ENCODE assay signal across 11 cellular contexts in the genomic region with DNA sequence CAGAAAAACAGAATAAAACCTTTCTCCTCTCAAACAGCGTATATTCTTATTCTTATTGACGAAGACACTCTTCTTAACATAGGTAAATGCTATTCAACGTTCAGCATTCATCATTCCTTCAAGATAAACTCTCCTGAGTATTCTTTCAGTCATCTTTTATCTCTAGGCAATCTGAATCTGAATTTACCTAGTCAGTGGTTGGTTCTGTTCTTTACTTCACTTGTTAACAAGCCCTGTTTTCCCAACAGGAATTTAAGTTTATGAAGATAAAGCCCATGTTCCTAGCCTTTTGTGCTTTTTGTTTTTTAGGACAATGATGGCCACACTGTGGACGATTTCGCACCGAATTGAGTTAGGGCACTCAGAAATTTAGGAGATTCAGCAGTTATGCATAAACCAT. TPM values are rescaled to one million over a fixed set of nuclear protein-coding genes. Genes with fewer than 3 reads are reported as not detected.
DNase-seq lines count a peak whose midpoint lies in the region; ATAC-seq and TF ChIP-seq lines count a peak whose summit lies in the region.
"Had no signal": no experiment of that assay in that cellular context is flagged by ENCODE, and none has a peak within 500 bp of the region (broad histone marks: within the 10 kb centered on the region; RNA-seq: fewer than 3 reads in every experiment).

No MANE protein-coding gene starts in this region.

- H3K27ac Mint-ChIP-seq in activated naive CD4-positive, alpha-beta T cell treated with anti-CD3 and anti-CD28 coated beads, Interleukin-2, amount 10 ng/mL, durations not matched to agents 7 days and 5 days, result peak overlapping the region; percentile 86
- H3K27ac Mint-ChIP-seq in effector memory CD8-positive, alpha-beta T cell, result peak overlapping the region; percentile 94 to 99

- no peak overlapping the region for H3K9ac ChIP-seq in PC-3 (ENCODE audit: low read length)

- H3K9me2 ChIP-seq in PC-3 (replicated peaks; ENCODE audit: low read length), result no peaks in the 10 kb centered on the region

- H3K79me2 ChIP-seq in PC-3 (ENCODE audit: low read length), result peaks cover 62% of the 10 kb centered on the region

- no peaks in the 10 kb centered on the region for H3K36me3 ChIP-seq in PC-3 (ENCODE audit: low read depth, low read length)
- no peaks in the 10 kb centered on the region for H3K36me3 ChIP-seq in transverse colon

- TF ChIP-seq CTCF in PC-3 (conservative IDR thresholded peaks at IDR 0.05; ENCODE audit: low read depth, low read length) (no peak), transverse colon (IDR thresholded peaks at IDR 0.05) (no peak)

- ATAC-seq in PC-3, result no peak
- no peak for ATAC-seq in effector memory CD8-positive, alpha-beta T cell (replicated peaks)
- ATAC-seq: SK-N-SH treated with all-trans-retinoic acid at 6 μM for 48 hours had no signal

- no peaks in the 10 kb centered on the region for H3F3A ChIP-seq in PC-3 (ENCODE audit: low read length, unreplicated experiment)

- H3K9me3 ChIP-seq in PC-3 (ENCODE audit: low read length) (no peaks in the 10 kb centered on the region), transverse colon (no peaks in the 10 kb centered on the region)

- intact Hi-C loops in PC-3 (cut with micrococcal nuclease), result no loop called here
- intact Hi-C loops in transverse colon (cut with DNase I; ENCODE audit: low total_unique reads), result no loop called here
- intact Hi-C loops in head of caudate nucleus (cut with DNase I), result no loop called here

- no peak for DNase-seq in activated naive CD4-positive, alpha-beta T cell treated with anti-CD3 and anti-CD28 coated beads, Interleukin-2, amount 10 ng/mL, durations not matched to agents 7 days and 5 days
- DNase-seq in activated naive CD4-positive, alpha-beta T cell treated with Interleukin-2 at 50 U/mL for 16 hours, result no peak
- no peak for DNase-seq in PC-3
- no peak for DNase-seq in effector memory CD8-positive, alpha-beta T cell
- DNase-seq in transverse colon, result no peak
- DNase-seq in head of caudate nucleus, result no peak
- no peak for DNase-seq in NCI-H187 (lab: John Stamatoyannopoulos, UW)
- DNase-seq in activated gamma-delta T cell (lab: John Stamatoyannopoulos, UW), result no peak
- DNase-seq: NCI-H1417 treated with DMSO at 0.1 percent for 48 hours, trophoblast cell had no signal

- H3K27me3 Mint-ChIP-seq in activated naive CD4-positive, alpha-beta T cell treated with anti-CD3 and anti-CD28 coated beads, Interleukin-2, amount 10 ng/mL, durations not matched to agents 7 days and 5 days, result no peaks in the 10 kb centered on the region
- no peaks in the 10 kb centered on the region for H3K27me3 Mint-ChIP-seq in effector memory CD8-positive, alpha-beta T cell

- H3K4me2 ChIP-seq in PC-3 (ENCODE audit: low read length), result peak overlapping the region; percentile 28; the same call in 1 of the 2 replicates

- no peaks in the 10 kb centered on the region for H3K9me3 Mint-ChIP-seq in activated naive CD4-positive, alpha-beta T cell treated with anti-CD3 and anti-CD28 coated beads, Interleukin-2, amount 10 ng/mL, durations not matched to agents 7 days and 5 days
- no peaks in the 10 kb centered on the region for H3K9me3 Mint-ChIP-seq in effector memory CD8-positive, alpha-beta T cell

- no peak for TF ChIP-seq EP300 in transverse colon (IDR thresholded peaks at IDR 0.05; ENCODE audit: low read depth)

- H2AFZ ChIP-seq in PC-3 (ENCODE audit: low read length), result no peak overlapping the region

- peak overlapping the region; percentile 96 for H3K4me3 Mint-ChIP-seq in activated naive CD4-positive, alpha-beta T cell treated with anti-CD3 and anti-CD28 coated beads, Interleukin-2, amount 10 ng/mL, durations not matched to agents 7 days and 5 days
- peak overlapping the region; percentile 89 to 99 for H3K4me3 Mint-ChIP-seq in effector memory CD8-positive, alpha-beta T cell

- H3K27ac ChIP-seq in PC-3 (ENCODE audit: low read length), result no peak overlapping the region
- peak overlapping the region in 3 of 4 donors; percentile 22 to 87 (median 45) for H3K27ac ChIP-seq in transverse colon

- no peak overlapping the region for H3K4me3 ChIP-seq in PC-3 (ENCODE audit: low read length)
- H3K4me3 ChIP-seq in transverse colon, result peak overlapping the region in 1 of 4 donors; percentile 52

- peaks cover 59% of the 10 kb centered on the region for H3K4me1 Mint-ChIP-seq in activated naive CD4-positive, alpha-beta T cell treated with anti-CD3 and anti-CD28 coated beads, Interleukin-2, amount 10 ng/mL, durations not matched to agents 7 days and 5 days
- peaks cover 28 to 60% of the 10 kb centered on the region in 2 donors for H3K4me1 Mint-ChIP-seq in effector memory CD8-positive, alpha-beta T cell (ENCODE audit: low read depth in 2 of 2)

- in situ Hi-C loops in transverse colon (cut with MboI; ENCODE audit: low pct_ligation_motif_present in 1 of 4, low pct_unique_long_range_greater_than_20kb in 1 of 4, low sequenced_read_pairs in 3 of 4), result no loop called here

- peaks cover 14% of the 10 kb centered on the region for H3K4me1 ChIP-seq in PC-3 (ENCODE audit: insufficient read depth, low read length)
- H3K4me1 ChIP-seq in transverse colon, result peaks cover 21 to 86% (median 50%) of the 10 kb centered on the region in 4 donors

- no TSS peak for BruUV-seq in PC-3 (replicated peaks; lab: Mats Ljungman, UMichigan)

- CTCF ChIA-PET in activated naive CD4-positive, alpha-beta T cell treated with anti-CD3 and anti-CD28 coated beads, Interleukin-2, amount 10 ng/mL, durations not matched to agents 7 days and 5 days (lab: Charles Lee), result interaction anchor here (0.9 to 3.0 kb wide), 2 partner anchors 13 to 42 kb away, joined by 3 to 17 read pairs; no protein-coding TSS in a partner anchor
- CTCF ChIA-PET in PC-3 (lab: Charles Lee), result no interaction called here

- WGBS in transverse colon (ENCODE audit: low coverage in 1 of 2), 2 donors, result 59 to 63% methylated on average over 6 of the region's 6 CpGs

- POLR2A ChIA-PET in PC-3 (lab: Charles Lee; ENCODE audit: unreplicated experiment), result no interaction called here

- peaks cover 44% of the 10 kb centered on the region for H3K36me3 Mint-ChIP-seq in activated naive CD4-positive, alpha-beta T cell treated with anti-CD3 and anti-CD28 coated beads, Interleukin-2, amount 10 ng/mL, durations not matched to agents 7 days and 5 days
- H3K36me3 Mint-ChIP-seq in effector memory CD8-positive, alpha-beta T cell (ENCODE audit: insufficient read depth), result peaks cover 44% of the 10 kb centered on the region

- H4K20me1 ChIP-seq in PC-3 (ENCODE audit: low read length), result no peaks in the 10 kb centered on the region

- no peaks in the 10 kb centered on the region for H3K27me3 ChIP-seq in PC-3 (ENCODE audit: low read length)
- H3K27me3 ChIP-seq in transverse colon, result no peaks in the 10 kb centered on the region

- no peak for TF ChIP-seq POLR2A in transverse colon (IDR thresholded peaks at IDR 0.05)

RNA-seq across cellular contexts. Expression of a gene that starts 3.2 kb away (rescaled TPM):
- 15.3 and 17.7 TPM in 2 replicates for total RNA-seq in PC-3 (2014; rRNA removed)
- 100 to 1,000 TPM in 3 of 4 donors, 10 to 100 TPM in 1; 38.0 to 123 (median 105) TPM for total RNA-seq in transverse colon

RNA-seq across cellular contexts. Expression of a gene that starts 45.4 kb away (rescaled TPM):
- total RNA-seq in PC-3 (2014; rRNA removed) (6.4 and 7.3 TPM in 2 replicates), transverse colon (10 to 100 TPM in 1 of 4 donors, 1 to 10 TPM in 3; 3.4 to 10.3 (median 8.3) TPM)
